In the genomic region with DNA sequence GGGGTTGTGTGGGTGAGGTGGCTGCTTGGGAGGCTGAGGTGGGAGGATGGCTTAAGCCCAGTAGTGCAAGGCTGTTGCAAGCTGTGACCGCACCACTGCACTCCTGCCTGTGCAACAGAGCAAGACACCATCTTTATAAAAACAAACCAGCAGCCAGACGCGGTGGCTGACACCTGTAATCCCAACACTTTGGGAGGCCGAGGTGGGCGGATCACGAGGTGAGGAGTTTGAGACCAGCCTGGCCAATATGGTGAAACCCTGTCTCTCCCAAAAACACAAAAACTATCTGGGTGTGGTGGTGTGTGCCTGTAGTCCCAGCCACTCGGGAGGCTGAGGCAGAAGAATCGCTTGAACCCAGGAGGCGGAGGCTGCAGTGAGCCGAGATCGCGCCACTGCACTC, we compare ENCODE assay signal across 4 cellular contexts. TPM values are rescaled to one million over a fixed set of nuclear protein-coding genes. Genes with fewer than 3 reads are reported as not detected.
"Had no signal": no experiment of that assay in that cellular context is flagged by ENCODE, and none has a peak within 500 bp of the region (broad histone marks: within the 10 kb centered on the region; RNA-seq: fewer than 3 reads in every experiment).

No MANE protein-coding gene starts in this region.

RNA-seq across cellular contexts. Expression of gene PRND, which starts 14.8 kb away (rescaled TPM):
- total RNA-seq: LHCN-M2, M059J, MCF 10A, NCI-H460 had no signal
